ENCODE assay signal across 20 cellular contexts in the genomic region with DNA sequence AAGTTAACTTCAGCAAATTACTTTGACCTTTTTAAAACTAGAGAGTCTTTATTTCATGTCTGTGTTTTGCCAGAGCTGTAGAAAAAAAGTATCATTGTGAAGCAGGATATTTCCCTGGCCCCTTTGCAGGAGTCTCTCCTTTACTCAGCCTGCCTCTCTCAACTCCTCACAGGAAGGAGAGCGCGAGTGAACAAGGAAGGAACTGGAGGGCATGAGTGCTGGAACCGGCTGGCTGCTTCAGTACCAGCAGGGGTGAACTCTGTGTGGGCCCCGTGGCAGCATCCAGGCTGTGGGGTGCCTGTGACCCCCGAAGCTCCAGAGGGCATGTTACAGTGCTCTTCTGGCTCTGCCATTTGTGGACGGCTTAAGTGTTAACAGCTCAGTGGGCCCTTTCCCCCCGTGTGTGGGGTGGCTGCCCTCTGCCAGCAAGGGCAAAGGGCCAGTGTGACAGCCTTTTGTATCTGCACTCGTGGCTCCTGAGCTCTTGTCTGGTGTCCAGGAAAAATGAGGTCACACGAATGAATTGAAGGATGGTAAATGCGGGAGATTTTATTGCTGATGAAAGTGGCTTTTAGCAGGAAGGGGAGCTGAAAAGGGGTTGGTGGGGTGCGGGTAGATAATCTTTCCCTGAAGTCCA.
DNase-seq lines count a peak whose midpoint lies in the region; ATAC-seq and TF ChIP-seq lines count a peak whose summit lies in the region.
"Had no signal": no experiment of that assay in that cellular context is flagged by ENCODE, and none has a peak within 500 bp of the region (broad histone marks: within the 10 kb centered on the region; RNA-seq: fewer than 3 reads in every experiment).

No MANE protein-coding gene starts in this region.

- DNase-seq in breast epithelium (ENCODE audit: low spot score in 2 of 2) (no peak), MCF 10A (ENCODE audit: unreplicated experiment) (no peak), endodermal cell (no peak), mesendoderm (peak; percentile 6), upper lobe of right lung (no peak), Caco-2 (no peak), middle frontal gyrus (ENCODE audit: extremely low spot score, low spot score) (no peak), NCI-H187 (lab: John Stamatoyannopoulos, UW) (no peak)
- DNase-seq: activated CD4-positive, alpha-beta T cell treated with anti-CD3 and anti-CD28 coated beads for 4 hours; activated CD8-positive, alpha-beta memory T cell treated with anti-CD3 and anti-CD28 coated beads, Interleukin-2, amount 50 U/mL, for 48 hours; activated naive CD4-positive, alpha-beta T cell; CD4-positive, CD25-positive, alpha-beta regulatory T cell; DMS79 treated with DMSO at 0.1 percent for 48 hours; H9; NCI-H1048; stimulated activated CD4-positive, alpha-beta T cell treated with anti-CD3 and anti-CD28 coated beads, Interleukin-4, amount 100 ng/mL, for 1 hour; stimulated activated CD8-positive, alpha-beta memory T cell treated with anti-CD3 and anti-CD28 coated beads, Interleukin-4, amount 100 ng/mL, for 48 hours had no signal

- no peak overlapping the region for H2BK5ac ChIP-seq in mesendoderm (ENCODE audit: low read length)

- no peak overlapping the region for H4K5ac ChIP-seq in mesendoderm (ENCODE audit: low read length)

- peaks cover 1% of the 10 kb centered on the region for H3K79me1 ChIP-seq in mesendoderm (ENCODE audit: low read length)

- H3K27ac ChIP-seq in breast epithelium (peak overlapping the region; percentile 43 to 66), endodermal cell (ENCODE audit: low read depth, low read length) (no peak overlapping the region), mesendoderm (ENCODE audit: low read depth, low read length) (no peak overlapping the region), upper lobe of right lung (no peak overlapping the region)
- H3K27ac ChIP-seq: thoracic aorta had no signal

- no peak overlapping the region for H3K18ac ChIP-seq in mesendoderm (ENCODE audit: low read length)

- intact Hi-C loops in breast epithelium (cut with DNase I; ENCODE audit: low total_unique reads) (no loop called here), MCF 10A (cut with micrococcal nuclease) (no loop called here), upper lobe of right lung (cut with DNase I) (no loop called here), Caco-2 (cut with micrococcal nuclease; ENCODE audit: unreplicated experiment) (no loop called here)

- H2BK120ac ChIP-seq in mesendoderm (ENCODE audit: low read depth, low read length), result no peak overlapping the region

- H2AK5ac ChIP-seq in mesendoderm (ENCODE audit: low read length), result no peak overlapping the region

- H3K36me3 ChIP-seq in breast epithelium (no peaks in the 10 kb centered on the region), endodermal cell (ENCODE audit: control insufficient read depth, insufficient read depth, low read length) (peaks cover 16% of the 10 kb centered on the region), mesendoderm (ENCODE audit: control insufficient read depth, insufficient read depth, low read length) (peaks cover 4% of the 10 kb centered on the region), upper lobe of right lung (no peaks in the 10 kb centered on the region), Caco-2 (ENCODE audit: control insufficient read depth, insufficient read depth, low read length) (peaks cover 2% of the 10 kb centered on the region; the same call in 1 of the 2 replicates)
- H3K36me3 ChIP-seq: thoracic aorta had no signal

- H3K27me3 Mint-ChIP-seq in MCF 10A (ENCODE audit: insufficient read depth, unreplicated experiment) (no peaks in the 10 kb centered on the region), endodermal cell (ENCODE audit: insufficient read depth) (no peaks in the 10 kb centered on the region), Caco-2 (ENCODE audit: insufficient read depth, unreplicated experiment) (no peaks in the 10 kb centered on the region)
- H3K27me3 Mint-ChIP-seq: CD4-positive, CD25-positive, alpha-beta regulatory T cell had no signal

- no peaks in the 10 kb centered on the region for H3K79me2 ChIP-seq in mesendoderm (ENCODE audit: control insufficient read depth, insufficient read depth, low read length)

- no peak overlapping the region for H3K4me3 ChIP-seq in breast epithelium
- H3K4me3 ChIP-seq in endodermal cell (ENCODE audit: low read length), result no peak overlapping the region
- no peak overlapping the region for H3K4me3 ChIP-seq in mesendoderm (ENCODE audit: low read length)
- no peak overlapping the region for H3K4me3 ChIP-seq in upper lobe of right lung
- H3K4me3 ChIP-seq in Caco-2 (ENCODE audit: low read depth, low read length), result no peak overlapping the region
- H3K4me3 ChIP-seq: thoracic aorta had no signal

- H3K36me3 Mint-ChIP-seq in MCF 10A (ENCODE audit: insufficient read depth, unreplicated experiment), result peaks cover 15% of the 10 kb centered on the region
- peaks cover 47% of the 10 kb centered on the region for H3K36me3 Mint-ChIP-seq in endodermal cell (ENCODE audit: low read depth)
- peaks cover 17% of the 10 kb centered on the region for H3K36me3 Mint-ChIP-seq in Caco-2 (ENCODE audit: insufficient read depth, unreplicated experiment)

- H3K9ac ChIP-seq in endodermal cell (ENCODE audit: extremely low read depth, low read length, poor library complexity, severe bottlenecking) (no peak overlapping the region), mesendoderm (ENCODE audit: low read length) (no peak overlapping the region)

- POLR2A ChIA-PET in MCF 10A (lab: Yijun Ruan, JAX), result interaction anchor here (0.5 kb wide), 1 partner anchor 341 kb away, joined by 3 read pairs; no protein-coding TSS in a partner anchor
- POLR2A ChIA-PET in Caco-2 (lab: Charles Lee), result no interaction called here

- H2BK15ac ChIP-seq in mesendoderm (replicated peaks; ENCODE audit: low read depth), result no peak overlapping the region

- H3K27ac Mint-ChIP-seq in MCF 10A (ENCODE audit: low read depth, unreplicated experiment), result no peak overlapping the region
- H3K27ac Mint-ChIP-seq in endodermal cell, result peak overlapping the region; percentile 0
- H3K27ac Mint-ChIP-seq in Caco-2 (ENCODE audit: unreplicated experiment), result no peak overlapping the region
- H3K27ac Mint-ChIP-seq: CD4-positive, CD25-positive, alpha-beta regulatory T cell; H9; T-helper 1 cell treated with Interleukin-12 subunit alpha and Interleukin-12 subunit beta and Interleukin-4 antibody, amounts not matched to agents 30 μg/mL and 1 μg/mL, for 36 hours had no signal

- BruUV-seq in MCF 10A (replicated peaks; lab: Mats Ljungman, UMichigan) (no TSS peak), Caco-2 (replicated peaks; lab: Mats Ljungman, UMichigan) (no TSS peak)

- no peak for TF ChIP-seq CTCF in breast epithelium (IDR thresholded peaks at IDR 0.05)
- TF ChIP-seq CTCF in MCF 10A (IDR thresholded peaks at IDR 0.05; ENCODE audit: unreplicated experiment), result no peak
- TF ChIP-seq CTCF in endodermal cell (conservative IDR thresholded peaks at IDR 0.05), result no peak
- no peak for TF ChIP-seq CTCF in upper lobe of right lung (IDR thresholded peaks at IDR 0.05)
- no peak for TF ChIP-seq CTCF in Caco-2 (IDR thresholded peaks at IDR 0.05; ENCODE audit: insufficient read depth in 1 of 2, low read depth in 1 of 2, low read length in 1 of 2, severe bottlenecking in 1 of 2, unreplicated experiment in 1 of 2)

- CTCF ChIA-PET in MCF 10A (lab: Yijun Ruan, JAX), result interaction anchor here (0.5 kb wide), 1 partner anchor 608 kb away, joined by 5 read pairs; no protein-coding TSS in a partner anchor
- CTCF ChIA-PET in Caco-2 (lab: Charles Lee), result interaction anchor here (0.6 to 1.4 kb wide), 2 partner anchors 131 to 331 kb away, joined by 3 to 4 read pairs; a partner anchor contains a TSS

- H3K9me3 ChIP-seq in breast epithelium (no peaks in the 10 kb centered on the region), endodermal cell (ENCODE audit: control insufficient read depth, low read length) (peaks cover 10% of the 10 kb centered on the region), upper lobe of right lung (no peaks in the 10 kb centered on the region), Caco-2 (no peaks in the 10 kb centered on the region)
- H3K9me3 ChIP-seq: thoracic aorta had no signal

- H4K8ac ChIP-seq in mesendoderm (ENCODE audit: low read depth, low read length), result no peak overlapping the region

- H3K4me1 Mint-ChIP-seq in MCF 10A (ENCODE audit: insufficient read depth, unreplicated experiment) (no peaks in the 10 kb centered on the region), endodermal cell (peaks cover 16% of the 10 kb centered on the region), Caco-2 (ENCODE audit: low read depth, unreplicated experiment) (no peaks in the 10 kb centered on the region)
- H3K4me1 Mint-ChIP-seq: CD4-positive, CD25-positive, alpha-beta regulatory T cell had no signal

- no peak for TF ChIP-seq POLR2A in breast epithelium (IDR thresholded peaks at IDR 0.05)

- H3K27me3 ChIP-seq in breast epithelium, result no peaks in the 10 kb centered on the region
- H3K27me3 ChIP-seq in endodermal cell (ENCODE audit: control insufficient read depth, insufficient read depth, low read length, poor library complexity, severe bottlenecking), result no peaks in the 10 kb centered on the region
- no peaks in the 10 kb centered on the region for H3K27me3 ChIP-seq in mesendoderm (ENCODE audit: insufficient read depth, low read length, poor library complexity)
- H3K27me3 ChIP-seq in upper lobe of right lung, result no peaks in the 10 kb centered on the region
- no peaks in the 10 kb centered on the region for H3K27me3 ChIP-seq in Caco-2 (replicated peaks; ENCODE audit: control insufficient read depth, insufficient read depth, low read length)

- peak; percentile 55 for ATAC-seq in upper lobe of right lung

- WGBS in endodermal cell (ENCODE audit: insufficient coverage in 1 of 2, insufficient read length in 1 of 2), 2 experiments, result 94 to 98% methylated on average over 6 to 11 of the region's 11 CpGs
- no CpG with 5 or more reads among the region's 11 CpGs for WGBS in mesendoderm (ENCODE audit: extremely low coverage, insufficient coverage, low lambda C conversion rate)

- peak overlapping the region; percentile 98 for H3K23ac ChIP-seq in mesendoderm (ENCODE audit: low read length)

- no peak overlapping the region for H3K4me2 ChIP-seq in mesendoderm (ENCODE audit: low read length)

- H3K9me3 Mint-ChIP-seq in MCF 10A (ENCODE audit: unreplicated experiment) (no peaks in the 10 kb centered on the region), endodermal cell (no peaks in the 10 kb centered on the region), Caco-2 (ENCODE audit: unreplicated experiment) (no peaks in the 10 kb centered on the region)
- H3K9me3 Mint-ChIP-seq: CD4-positive, CD25-positive, alpha-beta regulatory T cell; H9; T-helper 1 cell treated with Interleukin-12 subunit alpha and Interleukin-12 subunit beta and Interleukin-4 antibody, amounts not matched to agents 30 μg/mL and 1 μg/mL, for 36 hours had no signal

- peak overlapping the region; percentile 34 for H3K56ac ChIP-seq in mesendoderm (ENCODE audit: low read length)

- no peak overlapping the region for H3K4ac ChIP-seq in mesendoderm (ENCODE audit: low read depth, low read length)

- H3K4me3 Mint-ChIP-seq in MCF 10A (ENCODE audit: unreplicated experiment), result no peak overlapping the region
- no peak overlapping the region for H3K4me3 Mint-ChIP-seq in endodermal cell
- no peak overlapping the region for H3K4me3 Mint-ChIP-seq in Caco-2 (ENCODE audit: unreplicated experiment)
- H3K4me3 Mint-ChIP-seq: CD4-positive, CD25-positive, alpha-beta regulatory T cell; H9; nephron; T-helper 1 cell treated with Interleukin-12 subunit alpha and Interleukin-12 subunit beta and Interleukin-4 antibody, amounts not matched to agents 30 μg/mL and 1 μg/mL, for 36 hours had no signal

- no peaks in the 10 kb centered on the region for H3K4me1 ChIP-seq in breast epithelium
- H3K4me1 ChIP-seq in endodermal cell (ENCODE audit: control insufficient read depth, insufficient read depth, low read length), result no peaks in the 10 kb centered on the region
- no peaks in the 10 kb centered on the region for H3K4me1 ChIP-seq in mesendoderm (ENCODE audit: control insufficient read depth, low read depth, low read length)
- no peaks in the 10 kb centered on the region for H3K4me1 ChIP-seq in upper lobe of right lung
- no peaks in the 10 kb centered on the region for H3K4me1 ChIP-seq in Caco-2

Comparison
In these comparisons a context has a peak if more than half of its experiments do, and no peak if none do; other contexts are left out.
1. H3K27ac ChIP-seq: peak in breast epithelium (2 of 2); none in endodermal cell (single experiment), mesendoderm (single experiment) and upper lobe of right lung (single experiment).